In genomic region chr6:63460971-63461370, GRCh38 we compare ENCODE assay signal across 1 cellular context.
A peak's percentile ranks its signal among the peaks of the same experiment; 100 is the strongest.
TF ChIP-seq lines count a peak whose summit lies in the region.

No MANE protein-coding gene starts in this region.

TF ChIP-seq in HepG2, 621 proteins besides CTCF, POLR2A, EP300 and RAD21 (continued from another document):
- TF ChIP-seq USF2 (IDR thresholded peaks at IDR 0.05; ENCODE audit: low read depth, low read length) (no peak), USF2 (CRISPR knock-in tag; IDR thresholded peaks at IDR 0.05; ENCODE audit: borderline replicate concordance) (no peak), NPAS2 (CRISPR knock-in tag; IDR thresholded peaks at IDR 0.05; ENCODE audit: borderline replicate concordance) (0 out of 2 replicates have a peak, but pooled peaks have one; percentile 26), PHF5A (CRISPR knock-in tag; IDR thresholded peaks at IDR 0.05; ENCODE audit: low read depth, unreplicated experiment) (no peak)
TF ChIP-seq in HepG2: peak in this region for 4.
